Comparison of ENCODE assay signal across 2 cellular contexts in genomic region chr6:42938987-42939809, GRCh38.
TF ChIP-seq lines count a peak whose summit lies in the region.

No MANE protein-coding gene starts in this region.

TF ChIP-seq in K562, 482 proteins besides CTCF, POLR2A, EP300 and RAD21:
- TF ChIP-seq NFRKB (IDR thresholded peaks at IDR 0.05; ENCODE audit: low read depth) (no peak), TRIM28 (IDR thresholded peaks at IDR 0.05) (no peak), RBFOX2 (IDR thresholded peaks at IDR 0.05; ENCODE audit: low read depth, low read length) (peak; percentile 20; the same call in 1 of the 2 replicates), MBD1 (CRISPR knock-in tag; IDR thresholded peaks at IDR 0.05) (no peak)

TF ChIP-seq in SK-N-SH treated with all-trans-retinoic acid at 6 μM for 48 hours, 23 proteins besides CTCF, POLR2A, EP300 and RAD21:
- TF ChIP-seq CREB5 (CRISPR knock-in tag; IDR thresholded peaks at IDR 0.05; ENCODE audit: low read depth) (no peak), POU6F1 (CRISPR knock-in tag; IDR thresholded peaks at IDR 0.05; ENCODE audit: borderline replicate concordance, low read depth) (no peak), ZFP3 (CRISPR knock-in tag; IDR thresholded peaks at IDR 0.05) (no peak), TSHZ2 (CRISPR knock-in tag; IDR thresholded peaks at IDR 0.05) (no peak), ZNF565 (CRISPR knock-in tag; conservative IDR thresholded peaks at IDR 0.05; ENCODE audit: low read depth) (no peak), ESRRG (CRISPR knock-in tag; IDR thresholded peaks at IDR 0.05) (no peak)
TF ChIP-seq in SK-N-SH treated with all-trans-retinoic acid at 6 μM for 48 hours: peak in this region for 0.
